Comparison of ENCODE assay signal across 8 cellular contexts in genomic region chr20:53621482-53622246, GRCh38. TPM values are rescaled to one million over a fixed set of nuclear protein-coding genes. Genes with fewer than 3 reads are reported as not detected.
DNase-seq lines count a peak whose midpoint lies in the region; ATAC-seq, FAIRE-seq and TF ChIP-seq lines count a peak whose summit lies in the region.

No MANE protein-coding gene starts in this region.

- peaks cover 38% of the 10 kb centered on the region for H3K4me1 ChIP-seq in GM12878 (ENCODE audit: control insufficient read depth, insufficient read depth, low read length)

- RAD21 ChIA-PET in GM12878 (lab: Charles Lee; ENCODE audit: unreplicated experiment): interaction anchor here (0.7 to 6.2 kb wide), 34 partner anchors 10 to 319 kb away, joined by 3 to 79 read pairs (median 7); partner anchors contain the start of gene ZNF217

- 34% methylated on average over 9 of the region's 9 CpGs for WGBS in GM12878 (ENCODE audit: insufficient coverage, insufficient replicate concordance, low lambda C conversion rate, missing lambda C conversion rate)

- TF ChIP-seq CTCF in GM12878 (IDR thresholded peaks at IDR 0.05 in 2 of 3, conservative IDR thresholded peaks at IDR 0.05 in 1 of 3; ENCODE audit: control insufficient read depth in 2 of 3, extremely low read depth in 1 of 3, insufficient read depth in 1 of 3, low read depth in 3 of 3, low read length in 3 of 3) (no peak), kidney epithelial cell (IDR thresholded peaks at IDR 0.05; ENCODE audit: insufficient read depth, low read length, poor library complexity, severe bottlenecking) (no peak)

- H3K9me3 ChIP-seq in GM12878 (replicated peaks; ENCODE audit: control insufficient read depth, insufficient read depth, low read length): no peaks in the 10 kb centered on the region

- 0 out of 2 replicates have a peak overlapping the region, but pooled peaks have one; percentile 30 for H3K4me3 ChIP-seq in GM12878
- no peak overlapping the region for H3K4me3 ChIP-seq in kidney epithelial cell (ENCODE audit: low read depth, low read length)

- in situ Hi-C loops in GM12878 (cut with MboI): no loop called here

- H3K4me1 Mint-ChIP-seq in activated naive CD4-positive, alpha-beta T cell treated with anti-CD3 and anti-CD28 coated beads, Interleukin-2, amount 50 U/mL, for 24 hours: peaks cover 42% of the 10 kb centered on the region
- H3K4me1 Mint-ChIP-seq in stimulated activated naive CD8-positive, alpha-beta T cell treated with anti-CD3 and anti-CD28 coated beads, Interleukin-15, amount 100 ng/mL, for 72 hours: peaks cover 39% of the 10 kb centered on the region

- no peak for FAIRE-seq in GM12878 (lab: Jason Lieb, UNC)

- no peaks in the 10 kb centered on the region for H3K27me3 Mint-ChIP-seq in activated naive CD4-positive, alpha-beta T cell treated with anti-CD3 and anti-CD28 coated beads, Interleukin-2, amount 50 U/mL, for 24 hours
- H3K27me3 Mint-ChIP-seq in stimulated activated naive CD8-positive, alpha-beta T cell treated with anti-CD3 and anti-CD28 coated beads, Interleukin-15, amount 100 ng/mL, for 72 hours: no peaks in the 10 kb centered on the region

- H3K27me3 ChIP-seq in GM12878 (replicated peaks in 1 of 2; ENCODE audit: control insufficient read depth in 2 of 2, insufficient read depth in 2 of 2, low read length in 1 of 2) (no peaks in the 10 kb centered on the region), kidney epithelial cell (ENCODE audit: control insufficient read depth, insufficient read depth, low read length) (no peaks in the 10 kb centered on the region)

- peak overlapping the region; percentile 88 for H3K9ac ChIP-seq in GM12878 (ENCODE audit: control insufficient read depth, insufficient read depth, low read length)

- intact Hi-C loops in GM12878 (cut with micrococcal nuclease; ENCODE audit: unreplicated experiment): loop anchor here (2.0 to 5.0 kb wide), 2 partner anchors 34 to 35 kb away; no protein-coding TSS in a partner anchor

- H3K79me2 ChIP-seq in GM12878 (ENCODE audit: control insufficient read depth, insufficient read depth, low read length): peaks cover 2% of the 10 kb centered on the region

- no peaks in the 10 kb centered on the region for H3K36me3 Mint-ChIP-seq in activated naive CD4-positive, alpha-beta T cell treated with anti-CD3 and anti-CD28 coated beads, Interleukin-2, amount 50 U/mL, for 24 hours

- H3K27ac Mint-ChIP-seq in activated naive CD4-positive, alpha-beta T cell treated with anti-CD3 and anti-CD28 coated beads, Interleukin-2, amount 50 U/mL, for 24 hours: peak overlapping the region; percentile 98
- H3K27ac Mint-ChIP-seq in stimulated activated naive CD8-positive, alpha-beta T cell treated with anti-CD3 and anti-CD28 coated beads, Interleukin-15, amount 100 ng/mL, for 72 hours: peak overlapping the region; percentile 92 to 96

- peak overlapping the region; percentile 99 for H3K27ac ChIP-seq in GM12878 (ENCODE audit: control insufficient read depth, insufficient read depth)

- no peaks in the 10 kb centered on the region for H3K36me3 ChIP-seq in GM12878 (ENCODE audit: control insufficient read depth in 2 of 2, insufficient read depth in 2 of 2, low read length in 1 of 2)
- no peaks in the 10 kb centered on the region for H3K36me3 ChIP-seq in kidney epithelial cell (ENCODE audit: control insufficient read depth, insufficient read depth, low read length)

- TF ChIP-seq RAD21 in GM12878 (IDR thresholded peaks at IDR 0.05; ENCODE audit: insufficient read depth, low read depth, low read length): no peak

- SMC1A ChIA-PET in GM12878 (lab: Charles Lee; ENCODE audit: uncharacterized antibody, unreplicated experiment): interaction anchor here (0.5 to 5.9 kb wide), 36 partner anchors 8 to 309 kb away, joined by 3 to 94 read pairs (median 5); no protein-coding TSS in a partner anchor

- ATAC-seq in GM12878 (peak; percentile 68), GM19395 (IDR thresholded peaks at IDR 0.05; ENCODE audit: unreplicated experiment) (no peak), HG03139 (IDR thresholded peaks at IDR 0.05; ENCODE audit: unreplicated experiment) (no peak)
- ATAC-seq in stimulated activated naive CD8-positive, alpha-beta T cell treated with anti-CD3 and anti-CD28 coated beads, Interleukin-15, amount 100 ng/mL, for 72 hours: peak; percentile 76

- POLR2A ChIA-PET in GM12878 (lab: Charles Lee): interaction anchor here (0.6 to 8.2 kb wide), 12 partner anchors 10 to 278 kb away, joined by 3 to 84 read pairs (median 12); partner anchors contain the start of gene ZNF217

- BruUV-seq in GM12878 (replicated peaks; lab: Mats Ljungman, UMichigan): no TSS peak

- CTCF ChIA-PET in GM12878 (lab: Yijun Ruan, JAX): interaction anchor here (0.5 to 4.4 kb wide), 12 partner anchors 10 to 310 kb away, joined by 3 to 46 read pairs (median 6); no protein-coding TSS in a partner anchor

- peak overlapping the region; percentile 96 for H3K4me2 ChIP-seq in GM12878 (ENCODE audit: control insufficient read depth, insufficient read depth)

- no peaks in the 10 kb centered on the region for H3K9me3 Mint-ChIP-seq in activated naive CD4-positive, alpha-beta T cell treated with anti-CD3 and anti-CD28 coated beads, Interleukin-2, amount 50 U/mL, for 24 hours
- H3K9me3 Mint-ChIP-seq in stimulated activated naive CD8-positive, alpha-beta T cell treated with anti-CD3 and anti-CD28 coated beads, Interleukin-15, amount 100 ng/mL, for 72 hours: no peaks in the 10 kb centered on the region

- peak overlapping the region; percentile 76 for H2AFZ ChIP-seq in GM12878 (ENCODE audit: control insufficient read depth, low read depth, low read length)

- DNase-seq in activated naive CD4-positive, alpha-beta T cell treated with Interleukin-2 at 50 U/mL for 16 hours: no peak
- DNase-seq in NCI-H460 (ENCODE audit: extremely low read depth, low read depth) (peak; percentile 82), GM12878 (ENCODE audit: low read depth, low spot score) (peak; percentile 59), kidney epithelial cell (ENCODE audit: low read depth) (peak; percentile 73)
- DNase-seq in stimulated activated naive CD8-positive, alpha-beta T cell treated with anti-CD3 and anti-CD28 coated beads, Interleukin-15, amount 100 ng/mL, for 72 hours: peak; percentile 41 to 44

- peak overlapping the region; percentile 19 for H3K4me3 Mint-ChIP-seq in activated naive CD4-positive, alpha-beta T cell treated with anti-CD3 and anti-CD28 coated beads, Interleukin-2, amount 50 U/mL, for 24 hours
- H3K4me3 Mint-ChIP-seq in stimulated activated naive CD8-positive, alpha-beta T cell treated with anti-CD3 and anti-CD28 coated beads, Interleukin-15, amount 100 ng/mL, for 72 hours: peak overlapping the region; percentile 75 to 78

- no peak for TF ChIP-seq POLR2A in GM12878 (IDR thresholded peaks at IDR 0.05; ENCODE audit: low read depth, low read length)

- no peaks in the 10 kb centered on the region for H4K20me1 ChIP-seq in GM12878 (ENCODE audit: control insufficient read depth, insufficient read depth)

- TF ChIP-seq EP300 in GM12878 (IDR thresholded peaks at IDR 0.05; ENCODE audit: borderline replicate concordance in 1 of 2, control insufficient read depth in 1 of 2, low read depth in 2 of 2, low read length in 2 of 2): 0 out of 4 replicates have a peak, but pooled peaks of 1 of the 2 experiments have one; percentile 32

TF ChIP-seq in GM12878, 131 proteins besides CTCF, POLR2A, EP300 and RAD21 (continues in another document):
- TF ChIP-seq NFIC (IDR thresholded peaks at IDR 0.05; ENCODE audit: low read depth, low read length) (peak; percentile 75; the same call in 1 of the 2 replicates), CHD1 (IDR thresholded peaks at IDR 0.05; ENCODE audit: low read depth, low read length) (no peak), YBX1 (IDR thresholded peaks at IDR 0.05) (no peak)

RNA-seq across cellular contexts. Expression of gene ZNF217, which starts 28.0 kb away (rescaled TPM):
- 18.7 and 22.1 TPM in 2 replicates for total RNA-seq in NCI-H460 (2014; rRNA removed; shearing (Covaris generic))
- polyA plus RNA-seq in NCI-H460 (2014; cell fraction: nucleus; rRNA removed): 4.7 and 4.8 TPM in 2 replicates
- total RNA-seq in GM12878 (2013; cell fraction: nucleolus; rRNA removed): 213 and 215 TPM in 2 replicates
- total RNA-seq in GM12878 (2014; rRNA removed) (40.8 and 45.6 TPM in 2 replicates), GM12878 (2014; rRNA removed; fragmentation: Illumina TruSeq; extraction: Trizol) (40.2 and 40.5 TPM in 2 replicates), GM12878 (2021) (76.6 and 81.3 TPM in 2 replicates), kidney epithelial cell (40.0 and 40.8 TPM in 2 replicates)
- polyA plus RNA-seq in GM12878 (2011; ENCODE audit: low read depth): 20.6 TPM
- polyA plus RNA-seq in GM12878 (2011; rRNA removed) (48.1 and 54.3 TPM in 2 replicates), GM12878 (2014; fragmentation: Illumina TruSeq; extraction: Trizol) (54.8 and 62.7 TPM in 2 replicates), GM12878 (2014; fragmentation: Nextera tagmentation; extraction: Ambion mirVana) (10 to 100 TPM in 1 of 2 experiments, 1 to 10 TPM in 1; 8.5 to 12.4 TPM), GM12878 (2014; rRNA removed) (40.4 and 43.2 TPM in 2 replicates), GM12878 (2016; fragmentation: Nextera tagmentation; extraction: Ambion mirVana) (10 to 100 TPM; 14.0 to 16.9 TPM)
- 37.7 and 55.2 TPM in 2 replicates for polyA plus RNA-seq in GM12878 (2011; cell fraction: cytosol; rRNA removed)
- 47.8 and 55.7 TPM in 2 replicates for polyA plus RNA-seq in GM12878 (2011; cell fraction: nucleus; rRNA removed)
- 25.9 and 54.1 TPM in 2 replicates for polyA plus RNA-seq in GM12878 (2012)
- 87.0 and 96.8 TPM in 2 replicates for polyA minus RNA-seq in GM12878 (2011; rRNA and poly(A)+ RNA removed)
- 42.6 and 44.9 TPM in 2 replicates for polyA minus RNA-seq in GM12878 (2011; cell fraction: cytosol; rRNA and poly(A)+ RNA removed)
- polyA minus RNA-seq in GM12878 (2011; cell fraction: nucleus; rRNA and poly(A)+ RNA removed): 40.7 and 55.8 TPM in 2 replicates

Comparison
In these comparisons a context has a peak if more than half of its experiments do, and no peak if none do; other contexts are left out.
1. ATAC-seq: peak in GM12878 (single experiment) and stimulated activated naive CD8-positive, alpha-beta T cell treated with anti-CD3 and anti-CD28 coated beads, Interleukin-15, amount 100 ng/mL, for 72 hours (single experiment); none in GM19395 (single experiment) and HG03139 (single experiment).